Comparison of ENCODE assay signal across 1 cellular context in genomic region chr16:11056090-11056988, GRCh38.
TF ChIP-seq lines count a peak whose summit lies in the region.

No MANE protein-coding gene starts in this region.

TF ChIP-seq in WTC11, 78 proteins besides CTCF, POLR2A, EP300 and RAD21 (continued from another document):
- TF ChIP-seq, protein P1, sequence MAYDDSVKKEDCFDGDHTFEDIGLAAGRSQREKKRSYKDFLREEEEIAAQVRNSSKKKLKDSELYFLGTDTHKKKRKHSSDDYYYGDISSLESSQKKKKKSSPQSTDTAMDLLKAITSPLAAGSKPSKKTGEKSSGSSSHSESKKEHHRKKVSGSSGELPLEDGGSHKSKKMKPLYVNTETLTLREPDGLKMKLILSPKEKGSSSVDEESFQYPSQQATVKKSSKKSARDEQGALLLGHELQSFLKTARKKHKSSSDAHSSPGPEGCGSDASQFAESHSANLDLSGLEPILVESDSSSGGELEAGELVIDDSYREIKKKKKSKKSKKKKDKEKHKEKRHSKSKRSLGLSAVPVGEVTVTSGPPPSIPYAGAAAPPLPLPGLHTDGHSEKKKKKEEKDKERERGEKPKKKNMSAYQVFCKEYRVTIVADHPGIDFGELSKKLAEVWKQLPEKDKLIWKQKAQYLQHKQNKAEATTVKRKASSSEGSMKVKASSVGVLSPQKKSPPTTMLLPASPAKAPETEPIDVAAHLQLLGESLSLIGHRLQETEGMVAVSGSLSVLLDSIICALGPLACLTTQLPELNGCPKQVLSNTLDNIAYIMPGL (CRISPR knock-in tag; IDR thresholded peaks at IDR 0.05): no peak
- TF ChIP-seq GABPB1 (CRISPR knock-in tag; IDR thresholded peaks at IDR 0.05) (peak; percentile 94), OVOL2 (CRISPR knock-in tag; IDR thresholded peaks at IDR 0.05; ENCODE audit: borderline replicate concordance) (no peak)
